In the genomic region with DNA sequence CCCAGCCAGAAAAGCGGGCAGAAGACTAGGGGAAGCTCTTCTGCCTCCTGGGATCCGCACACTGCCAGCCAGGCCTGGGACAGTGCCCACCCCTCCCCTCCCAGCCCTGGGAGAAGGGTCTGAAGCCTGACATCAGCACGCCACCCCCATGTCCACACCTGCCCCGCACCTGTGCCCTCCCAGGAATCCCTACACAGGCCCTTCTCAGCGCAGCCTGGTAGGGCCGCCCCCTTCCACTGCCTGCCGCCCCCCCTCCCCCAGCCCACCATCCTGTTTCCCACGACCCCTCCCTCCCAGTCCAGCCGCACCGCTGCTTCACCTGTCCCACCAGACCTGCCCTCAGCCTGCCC, we compare ENCODE assay signal across 1 cellular context.
TF ChIP-seq lines count a peak whose summit lies in the region.

No MANE protein-coding gene starts in this region.

TF ChIP-seq in HCT116, 20 proteins besides CTCF, POLR2A, EP300 and RAD21 (continued from another document):
- TF ChIP-seq ZBTB33 (IDR thresholded peaks at IDR 0.05; ENCODE audit: extremely low read depth, insufficient replicate concordance, low read length) (no peak), POLR2AphosphoS5 (IDR thresholded peaks at IDR 0.05; ENCODE audit: low read depth, low read length) (no peak)
